1 cellular context compared by ENCODE assay signal in the genomic region with DNA sequence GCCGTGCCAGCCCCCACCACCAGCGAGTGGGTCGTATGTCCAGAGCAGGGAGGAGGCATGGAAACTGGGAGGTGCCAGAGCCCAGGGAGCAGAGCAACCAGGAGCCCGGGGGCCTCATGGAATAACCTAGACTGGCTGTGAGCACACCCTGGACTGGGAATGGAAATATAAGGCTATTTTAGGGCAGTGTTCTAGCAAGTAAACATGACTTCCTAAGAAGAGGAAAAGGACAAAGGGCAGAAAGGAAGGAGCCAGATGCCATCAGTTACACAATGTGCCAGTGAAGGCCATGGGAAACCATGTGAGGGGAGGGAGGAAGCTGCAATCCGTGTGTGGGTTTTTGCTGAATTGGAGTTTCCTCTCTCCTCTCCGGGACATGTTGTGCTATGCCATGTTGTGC.
TF ChIP-seq lines count a peak whose summit lies in the region.

No MANE protein-coding gene starts in this region.

TF ChIP-seq in WTC11, 78 proteins besides CTCF, POLR2A, EP300 and RAD21 (continued from another document):
- TF ChIP-seq, protein P1, sequence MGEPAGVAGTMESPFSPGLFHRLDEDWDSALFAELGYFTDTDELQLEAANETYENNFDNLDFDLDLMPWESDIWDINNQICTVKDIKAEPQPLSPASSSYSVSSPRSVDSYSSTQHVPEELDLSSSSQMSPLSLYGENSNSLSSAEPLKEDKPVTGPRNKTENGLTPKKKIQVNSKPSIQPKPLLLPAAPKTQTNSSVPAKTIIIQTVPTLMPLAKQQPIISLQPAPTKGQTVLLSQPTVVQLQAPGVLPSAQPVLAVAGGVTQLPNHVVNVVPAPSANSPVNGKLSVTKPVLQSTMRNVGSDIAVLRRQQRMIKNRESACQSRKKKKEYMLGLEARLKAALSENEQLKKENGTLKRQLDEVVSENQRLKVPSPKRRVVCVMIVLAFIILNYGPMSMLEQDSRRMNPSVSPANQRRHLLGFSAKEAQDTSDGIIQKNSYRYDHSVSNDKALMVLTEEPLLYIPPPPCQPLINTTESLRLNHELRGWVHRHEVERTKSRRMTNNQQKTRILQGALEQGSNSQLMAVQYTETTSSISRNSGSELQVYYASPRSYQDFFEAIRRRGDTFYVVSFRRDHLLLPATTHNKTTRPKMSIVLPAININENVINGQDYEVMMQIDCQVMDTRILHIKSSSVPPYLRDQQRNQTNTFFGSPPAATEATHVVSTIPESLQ (CRISPR knock-in tag; IDR thresholded peaks at IDR 0.05), result no peak
- TF ChIP-seq, protein P2, sequence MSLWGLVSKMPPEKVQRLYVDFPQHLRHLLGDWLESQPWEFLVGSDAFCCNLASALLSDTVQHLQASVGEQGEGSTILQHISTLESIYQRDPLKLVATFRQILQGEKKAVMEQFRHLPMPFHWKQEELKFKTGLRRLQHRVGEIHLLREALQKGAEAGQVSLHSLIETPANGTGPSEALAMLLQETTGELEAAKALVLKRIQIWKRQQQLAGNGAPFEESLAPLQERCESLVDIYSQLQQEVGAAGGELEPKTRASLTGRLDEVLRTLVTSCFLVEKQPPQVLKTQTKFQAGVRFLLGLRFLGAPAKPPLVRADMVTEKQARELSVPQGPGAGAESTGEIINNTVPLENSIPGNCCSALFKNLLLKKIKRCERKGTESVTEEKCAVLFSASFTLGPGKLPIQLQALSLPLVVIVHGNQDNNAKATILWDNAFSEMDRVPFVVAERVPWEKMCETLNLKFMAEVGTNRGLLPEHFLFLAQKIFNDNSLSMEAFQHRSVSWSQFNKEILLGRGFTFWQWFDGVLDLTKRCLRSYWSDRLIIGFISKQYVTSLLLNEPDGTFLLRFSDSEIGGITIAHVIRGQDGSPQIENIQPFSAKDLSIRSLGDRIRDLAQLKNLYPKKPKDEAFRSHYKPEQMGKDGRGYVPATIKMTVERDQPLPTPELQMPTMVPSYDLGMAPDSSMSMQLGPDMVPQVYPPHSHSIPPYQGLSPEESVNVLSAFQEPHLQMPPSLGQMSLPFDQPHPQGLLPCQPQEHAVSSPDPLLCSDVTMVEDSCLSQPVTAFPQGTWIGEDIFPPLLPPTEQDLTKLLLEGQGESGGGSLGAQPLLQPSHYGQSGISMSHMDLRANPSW (CRISPR knock-in tag; conservative IDR thresholded peaks at IDR 0.05; ENCODE audit: low read depth), result no peak
- TF ChIP-seq, protein P3, sequence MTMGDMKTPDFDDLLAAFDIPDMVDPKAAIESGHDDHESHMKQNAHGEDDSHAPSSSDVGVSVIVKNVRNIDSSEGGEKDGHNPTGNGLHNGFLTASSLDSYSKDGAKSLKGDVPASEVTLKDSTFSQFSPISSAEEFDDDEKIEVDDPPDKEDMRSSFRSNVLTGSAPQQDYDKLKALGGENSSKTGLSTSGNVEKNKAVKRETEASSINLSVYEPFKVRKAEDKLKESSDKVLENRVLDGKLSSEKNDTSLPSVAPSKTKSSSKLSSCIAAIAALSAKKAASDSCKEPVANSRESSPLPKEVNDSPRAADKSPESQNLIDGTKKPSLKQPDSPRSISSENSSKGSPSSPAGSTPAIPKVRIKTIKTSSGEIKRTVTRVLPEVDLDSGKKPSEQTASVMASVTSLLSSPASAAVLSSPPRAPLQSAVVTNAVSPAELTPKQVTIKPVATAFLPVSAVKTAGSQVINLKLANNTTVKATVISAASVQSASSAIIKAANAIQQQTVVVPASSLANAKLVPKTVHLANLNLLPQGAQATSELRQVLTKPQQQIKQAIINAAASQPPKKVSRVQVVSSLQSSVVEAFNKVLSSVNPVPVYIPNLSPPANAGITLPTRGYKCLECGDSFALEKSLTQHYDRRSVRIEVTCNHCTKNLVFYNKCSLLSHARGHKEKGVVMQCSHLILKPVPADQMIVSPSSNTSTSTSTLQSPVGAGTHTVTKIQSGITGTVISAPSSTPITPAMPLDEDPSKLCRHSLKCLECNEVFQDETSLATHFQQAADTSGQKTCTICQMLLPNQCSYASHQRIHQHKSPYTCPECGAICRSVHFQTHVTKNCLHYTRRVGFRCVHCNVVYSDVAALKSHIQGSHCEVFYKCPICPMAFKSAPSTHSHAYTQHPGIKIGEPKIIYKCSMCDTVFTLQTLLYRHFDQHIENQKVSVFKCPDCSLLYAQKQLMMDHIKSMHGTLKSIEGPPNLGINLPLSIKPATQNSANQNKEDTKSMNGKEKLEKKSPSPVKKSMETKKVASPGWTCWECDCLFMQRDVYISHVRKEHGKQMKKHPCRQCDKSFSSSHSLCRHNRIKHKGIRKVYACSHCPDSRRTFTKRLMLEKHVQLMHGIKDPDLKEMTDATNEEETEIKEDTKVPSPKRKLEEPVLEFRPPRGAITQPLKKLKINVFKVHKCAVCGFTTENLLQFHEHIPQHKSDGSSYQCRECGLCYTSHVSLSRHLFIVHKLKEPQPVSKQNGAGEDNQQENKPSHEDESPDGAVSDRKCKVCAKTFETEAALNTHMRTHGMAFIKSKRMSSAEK (CRISPR knock-in tag; IDR thresholded peaks at IDR 0.05; ENCODE audit: borderline replicate concordance), result no peak
- TF ChIP-seq JAZF1 (CRISPR knock-in tag; IDR thresholded peaks at IDR 0.05) (no peak), ZNF396 (CRISPR knock-in tag; IDR thresholded peaks at IDR 0.05; ENCODE audit: borderline replicate concordance) (no peak), ZNF317 (CRISPR knock-in tag; IDR thresholded peaks at IDR 0.05; ENCODE audit: borderline replicate concordance, low read depth) (no peak), NFE2L1 (CRISPR knock-in tag; IDR thresholded peaks at IDR 0.05) (no peak), RELA (CRISPR knock-in tag; IDR thresholded peaks at IDR 0.05; ENCODE audit: borderline replicate concordance) (no peak), ZNF138 (CRISPR knock-in tag; conservative IDR thresholded peaks at IDR 0.05) (no peak), NR1H2 (CRISPR knock-in tag; IDR thresholded peaks at IDR 0.05) (no peak)
- TF ChIP-seq, protein P4, sequence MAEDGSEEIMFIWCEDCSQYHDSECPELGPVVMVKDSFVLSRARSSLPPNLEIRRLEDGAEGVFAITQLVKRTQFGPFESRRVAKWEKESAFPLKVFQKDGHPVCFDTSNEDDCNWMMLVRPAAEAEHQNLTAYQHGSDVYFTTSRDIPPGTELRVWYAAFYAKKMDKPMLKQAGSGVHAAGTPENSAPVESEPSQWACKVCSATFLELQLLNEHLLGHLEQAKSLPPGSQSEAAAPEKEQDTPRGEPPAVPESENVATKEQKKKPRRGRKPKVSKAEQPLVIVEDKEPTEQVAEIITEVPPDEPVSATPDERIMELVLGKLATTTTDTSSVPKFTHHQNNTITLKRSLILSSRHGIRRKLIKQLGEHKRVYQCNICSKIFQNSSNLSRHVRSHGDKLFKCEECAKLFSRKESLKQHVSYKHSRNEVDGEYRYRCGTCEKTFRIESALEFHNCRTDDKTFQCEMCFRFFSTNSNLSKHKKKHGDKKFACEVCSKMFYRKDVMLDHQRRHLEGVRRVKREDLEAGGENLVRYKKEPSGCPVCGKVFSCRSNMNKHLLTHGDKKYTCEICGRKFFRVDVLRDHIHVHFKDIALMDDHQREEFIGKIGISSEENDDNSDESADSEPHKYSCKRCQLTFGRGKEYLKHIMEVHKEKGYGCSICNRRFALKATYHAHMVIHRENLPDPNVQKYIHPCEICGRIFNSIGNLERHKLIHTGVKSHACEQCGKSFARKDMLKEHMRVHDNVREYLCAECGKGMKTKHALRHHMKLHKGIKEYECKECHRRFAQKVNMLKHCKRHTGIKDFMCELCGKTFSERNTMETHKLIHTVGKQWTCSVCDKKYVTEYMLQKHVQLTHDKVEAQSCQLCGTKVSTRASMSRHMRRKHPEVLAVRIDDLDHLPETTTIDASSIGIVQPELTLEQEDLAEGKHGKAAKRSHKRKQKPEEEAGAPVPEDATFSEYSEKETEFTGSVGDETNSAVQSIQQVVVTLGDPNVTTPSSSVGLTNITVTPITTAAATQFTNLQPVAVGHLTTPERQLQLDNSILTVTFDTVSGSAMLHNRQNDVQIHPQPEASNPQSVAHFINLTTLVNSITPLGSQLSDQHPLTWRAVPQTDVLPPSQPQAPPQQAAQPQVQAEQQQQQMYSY (CRISPR knock-in tag; IDR thresholded peaks at IDR 0.05), result no peak
- TF ChIP-seq, protein P5, sequence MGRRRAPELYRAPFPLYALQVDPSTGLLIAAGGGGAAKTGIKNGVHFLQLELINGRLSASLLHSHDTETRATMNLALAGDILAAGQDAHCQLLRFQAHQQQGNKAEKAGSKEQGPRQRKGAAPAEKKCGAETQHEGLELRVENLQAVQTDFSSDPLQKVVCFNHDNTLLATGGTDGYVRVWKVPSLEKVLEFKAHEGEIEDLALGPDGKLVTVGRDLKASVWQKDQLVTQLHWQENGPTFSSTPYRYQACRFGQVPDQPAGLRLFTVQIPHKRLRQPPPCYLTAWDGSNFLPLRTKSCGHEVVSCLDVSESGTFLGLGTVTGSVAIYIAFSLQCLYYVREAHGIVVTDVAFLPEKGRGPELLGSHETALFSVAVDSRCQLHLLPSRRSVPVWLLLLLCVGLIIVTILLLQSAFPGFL (CRISPR knock-in tag; IDR thresholded peaks at IDR 0.05; ENCODE audit: borderline replicate concordance), result no peak
